Comparison of ENCODE assay signal across 10 cellular contexts in the genomic region with DNA sequence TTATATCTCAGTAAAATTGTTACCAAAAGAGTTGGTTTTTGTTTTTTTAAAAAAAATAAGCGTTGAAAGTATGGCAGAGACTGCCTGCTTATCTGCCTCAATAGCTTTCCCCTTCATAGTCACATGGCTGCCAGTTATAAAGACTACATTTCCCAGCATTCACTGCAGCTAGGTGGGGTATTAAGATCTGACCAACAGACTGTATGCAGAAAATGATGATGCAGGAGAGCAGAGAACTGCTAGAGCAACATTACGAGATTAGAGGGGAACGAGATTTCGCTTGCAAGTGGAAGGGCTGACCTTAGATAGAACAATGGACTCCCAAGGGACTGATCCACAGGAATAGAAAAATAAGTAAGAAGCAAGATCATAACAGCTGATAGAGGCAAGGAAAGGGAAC. TPM values are rescaled to one million over a fixed set of nuclear protein-coding genes. Genes with fewer than 3 reads are reported as not detected.
DNase-seq lines count a peak whose midpoint lies in the region; ATAC-seq, FAIRE-seq and TF ChIP-seq lines count a peak whose summit lies in the region.
"Had no signal": no experiment of that assay in that cellular context is flagged by ENCODE, and none has a peak within 500 bp of the region (broad histone marks: within the 10 kb centered on the region; RNA-seq: fewer than 3 reads in every experiment).

No MANE protein-coding gene starts in this region.

- no peak for DNase-seq in GM18507 (ENCODE audit: extremely low spot score, insufficient read length, low read depth)
- DNase-seq in SK-N-DZ (ENCODE audit: low spot score), result peak; percentile 62
- peak; percentile 54 for DNase-seq in fibroblast of pulmonary artery (ENCODE audit: low read depth)
- DNase-seq in osteoblast (ENCODE audit: insufficient read length, low spot score, missing footprints), result no peak
- DNase-seq in NCI-H128 (lab: John Stamatoyannopoulos, UW; ENCODE audit: unreplicated experiment), result no peak
- DNase-seq in stimulated activated naive CD4-positive, alpha-beta T cell (lab: John Stamatoyannopoulos, UW), result no peak
- no peak for DNase-seq in activated CD4-positive, alpha-beta T cell treated with anti-CD3 and anti-CD28 coated beads for 1 hour
- DNase-seq: NCI-H774; stimulated activated CD4-positive, alpha-beta T cell treated with anti-CD3 and anti-CD28 coated beads, Interleukin-15, amount 100 ng/mL, for 24 hours had no signal

- no peak for ATAC-seq in GM18868 (IDR thresholded peaks at IDR 0.05; ENCODE audit: unreplicated experiment)

- peaks cover 81% of the 10 kb centered on the region for H4K20me1 ChIP-seq in osteoblast (ENCODE audit: insufficient read depth, low read length)

- TF ChIP-seq CTCF in fibroblast of pulmonary artery (IDR thresholded peaks at IDR 0.05; ENCODE audit: low read length, missing control alignments) (no peak), osteoblast (IDR thresholded peaks at IDR 0.05; ENCODE audit: extremely low read depth, low read depth, low read length) (no peak)

- H3K4me1 ChIP-seq in osteoblast (ENCODE audit: insufficient read depth, low read length), result peaks cover 12% of the 10 kb centered on the region

- peaks cover 37% of the 10 kb centered on the region for H3K36me3 ChIP-seq in osteoblast (ENCODE audit: insufficient read depth, low read length)

- no peak overlapping the region for H3K4me2 ChIP-seq in osteoblast (ENCODE audit: insufficient read depth, low read length)

- no peak overlapping the region for H3K4me3 ChIP-seq in fibroblast of pulmonary artery (replicated peaks; ENCODE audit: low read depth, low read length)
- no peak overlapping the region for H3K4me3 ChIP-seq in osteoblast (ENCODE audit: insufficient read depth, low read length)

- peaks cover 96% of the 10 kb centered on the region for H3K79me2 ChIP-seq in osteoblast (ENCODE audit: insufficient read depth, low read length)

- H2AFZ ChIP-seq in osteoblast (ENCODE audit: low read length), result no peak overlapping the region

- peak overlapping the region; percentile 45 for H3K27ac ChIP-seq in osteoblast (ENCODE audit: low read depth, low read length)

- no peaks in the 10 kb centered on the region for H3K9me3 ChIP-seq in osteoblast (ENCODE audit: low read depth, low read length)

- peak; percentile 71 for FAIRE-seq in GM18507 (lab: Jason Lieb, UNC)

- no peaks in the 10 kb centered on the region for H3K27me3 ChIP-seq in osteoblast (ENCODE audit: insufficient read depth, low read length)

RNA-seq across cellular contexts. Expression of a gene that starts 14.3 kb away (rescaled TPM):
- polyA plus RNA-seq in SK-N-DZ (2014; cell fraction: cytosol; rRNA removed), result 289 and 303 TPM in 2 replicates
- 135 and 139 TPM in 2 replicates for polyA plus RNA-seq in SK-N-DZ (2014; cell fraction: nucleus; rRNA removed)
- total RNA-seq in osteoblast, result 860 and 899 TPM in 2 replicates

RNA-seq across cellular contexts. Expression of a gene that starts 14.8 kb away (rescaled TPM):
- polyA plus RNA-seq in SK-N-DZ (2014; cell fraction: cytosol; rRNA removed), result 13.0 and 15.2 TPM in 2 replicates
- 1.9 and 5.5 TPM in 2 replicates for polyA plus RNA-seq in SK-N-DZ (2014; cell fraction: nucleus; rRNA removed)
- total RNA-seq in osteoblast, result 35.8 and 37.4 TPM in 2 replicates

RNA-seq across cellular contexts. Expression of a gene that starts 24.8 kb away (rescaled TPM):
- 25.3 and 29.1 TPM in 2 replicates for polyA plus RNA-seq in SK-N-DZ (2014; cell fraction: cytosol; rRNA removed)
- 46.0 and 58.1 TPM in 2 replicates for polyA plus RNA-seq in SK-N-DZ (2014; cell fraction: nucleus; rRNA removed)
- total RNA-seq in osteoblast, result 1.1 and 1.2 TPM in 2 replicates

RNA-seq across cellular contexts. Expression of a gene that starts 31.7 kb away (rescaled TPM):
- polyA plus RNA-seq in SK-N-DZ (2014; cell fraction: cytosol; rRNA removed), result 6.7 and 8.0 TPM in 2 replicates
- 41.9 and 49.9 TPM in 2 replicates for polyA plus RNA-seq in SK-N-DZ (2014; cell fraction: nucleus; rRNA removed)
- total RNA-seq in osteoblast, result 3.8 and 4.7 TPM in 2 replicates

RNA-seq across cellular contexts. Expression of a gene that starts 39.3 kb away (rescaled TPM):
- 103 and 122 TPM in 2 replicates for polyA plus RNA-seq in SK-N-DZ (2014; cell fraction: cytosol; rRNA removed)
- polyA plus RNA-seq in SK-N-DZ (2014; cell fraction: nucleus; rRNA removed), result 56.1 and 66.9 TPM in 2 replicates
- 174 and 183 TPM in 2 replicates for total RNA-seq in osteoblast

Comparison
In these comparisons a context has a peak if more than half of its experiments do, and no peak if none do; other contexts are left out.
1. DNase-seq: peak in SK-N-DZ (single experiment) and fibroblast of pulmonary artery (single experiment); none in GM18507 (single experiment), osteoblast (single experiment), NCI-H128 (single experiment), stimulated activated naive CD4-positive, alpha-beta T cell (0 of 6) and activated CD4-positive, alpha-beta T cell treated with anti-CD3 and anti-CD28 coated beads for 1 hour (single experiment).